ENCODE assay signal across 8 cellular contexts in genomic region chr2:70919672-70920366, GRCh38. TPM values are rescaled to one million over a fixed set of nuclear protein-coding genes. Genes with fewer than 3 reads are reported as not detected.
DNase-seq lines count a peak whose midpoint lies in the region.

No MANE protein-coding gene starts in this region.

- H3K27ac ChIP-seq in Karpas-422 (ENCODE audit: low read length): no peak overlapping the region

- H3K9ac ChIP-seq in Karpas-422 (ENCODE audit: low read length): no peak overlapping the region

- H3K4me3 Mint-ChIP-seq in activated naive CD4-positive, alpha-beta T cell treated with anti-CD3 and anti-CD28 coated beads for 36 hours: no peak overlapping the region

- intact Hi-C loops in activated naive CD4-positive, alpha-beta T cell treated with anti-CD3 and anti-CD28 coated beads for 36 hours (cut with micrococcal nuclease): loop anchor here (1.0 to 2.0 kb wide), 5 partner anchors 27 to 265 kb away; no protein-coding TSS in a partner anchor
- intact Hi-C loops in posterior cingulate gyrus (cut with DNase I): loop anchor here (2.0 kb wide), 1 partner anchor 49 kb away; no protein-coding TSS in a partner anchor

- H3K4me3 ChIP-seq in Karpas-422 (ENCODE audit: low read length): no peak overlapping the region

- CTCF ChIA-PET in activated naive CD4-positive, alpha-beta T cell treated with anti-CD3 and anti-CD28 coated beads for 36 hours (lab: Charles Lee): interaction anchor here (0.6 to 8.6 kb wide), 22 partner anchors 9 to 264 kb away, joined by 3 to 143 read pairs (median 4); partner anchors contain the start of gene FIGLA

- no peak overlapping the region for H3K27ac Mint-ChIP-seq in activated naive CD4-positive, alpha-beta T cell treated with anti-CD3 and anti-CD28 coated beads for 36 hours

- no peaks in the 10 kb centered on the region for H3K4me1 ChIP-seq in Karpas-422 (ENCODE audit: low read length)

- H2AFZ ChIP-seq in Karpas-422 (ENCODE audit: low read length): no peak overlapping the region

- no peaks in the 10 kb centered on the region for H3K79me2 ChIP-seq in Karpas-422 (ENCODE audit: low read length)

- no peaks in the 10 kb centered on the region for H3K9me2 ChIP-seq in Karpas-422 (replicated peaks; ENCODE audit: insufficient read depth, low read length)

- H4K20me1 ChIP-seq in Karpas-422 (ENCODE audit: insufficient read depth, low read depth, low read length): no peaks in the 10 kb centered on the region

- H3K27me3 Mint-ChIP-seq in activated naive CD4-positive, alpha-beta T cell treated with anti-CD3 and anti-CD28 coated beads for 36 hours (ENCODE audit: low read depth): peaks cover 22% of the 10 kb centered on the region

- H3K27me3 ChIP-seq in Karpas-422 (ENCODE audit: low read length): no peaks in the 10 kb centered on the region

- H3K9me3 ChIP-seq in Karpas-422 (ENCODE audit: low read length): no peaks in the 10 kb centered on the region

- no peak overlapping the region for H3K4me2 ChIP-seq in Karpas-422 (ENCODE audit: low read depth, low read length, poor library complexity, severe bottlenecking)

- DNase-seq in NCI-H2107 treated with DMSO at 0.1 percent for 48 hours (lab: John Stamatoyannopoulos, UW; ENCODE audit: unreplicated experiment) (peak; percentile 53), NCI-H2107 (lab: John Stamatoyannopoulos, UW) (no peak), Karpas-422 (peak; percentile 90), SK-N-DZ (ENCODE audit: low spot score) (peak; percentile 74), glomerular endothelial cell (ENCODE audit: extremely low read depth, low read depth, low spot score) (peak; percentile 66), posterior cingulate gyrus (peak in 8 of 10 donors; percentile 43 to 95 (median 74)), ureter (ENCODE audit: low spot score) (peak; percentile 86)
- DNase-seq in activated naive CD4-positive, alpha-beta T cell treated with anti-CD3 and anti-CD28 coated beads for 36 hours: peak; percentile 85

- H3K36me3 Mint-ChIP-seq in activated naive CD4-positive, alpha-beta T cell treated with anti-CD3 and anti-CD28 coated beads for 36 hours (ENCODE audit: low read depth): no peaks in the 10 kb centered on the region

- H3K36me3 ChIP-seq in Karpas-422 (ENCODE audit: insufficient read depth, low read length): no peaks in the 10 kb centered on the region

- H3K4me1 Mint-ChIP-seq in activated naive CD4-positive, alpha-beta T cell treated with anti-CD3 and anti-CD28 coated beads for 36 hours (ENCODE audit: low read depth): no peaks in the 10 kb centered on the region

- no peaks in the 10 kb centered on the region for H3K9me3 Mint-ChIP-seq in activated naive CD4-positive, alpha-beta T cell treated with anti-CD3 and anti-CD28 coated beads for 36 hours

RNA-seq across cellular contexts. Expression of gene ATP6V1B1, which starts 15.9 kb away (rescaled TPM):
- total RNA-seq in Karpas-422 (2014; rRNA removed; shearing (Covaris generic); ENCODE audit: low replicate concordance): not detected in 2 replicates
- polyA plus RNA-seq in SK-N-DZ (2014; cell fraction: cytosol; rRNA removed): 1.7 and 1.8 TPM in 2 replicates
- 18.6 and 32.4 TPM in 2 replicates for polyA plus RNA-seq in SK-N-DZ (2014; cell fraction: nucleus; rRNA removed)
- not detected for total RNA-seq in activated naive CD4-positive, alpha-beta T cell treated with anti-CD3 and anti-CD28 coated beads for 36 hours
- not detected in 2 replicates for total RNA-seq in glomerular endothelial cell
- 2.4 TPM for total RNA-seq in ureter

RNA-seq across cellular contexts. Expression of gene VAX2, which starts 19.4 kb away (rescaled TPM):
- not detected in 2 replicates for total RNA-seq in Karpas-422 (2014; rRNA removed; shearing (Covaris generic); ENCODE audit: low replicate concordance)
- 9.4 and 12.9 TPM in 2 replicates for polyA plus RNA-seq in SK-N-DZ (2014; cell fraction: cytosol; rRNA removed)
- 16.6 and 16.8 TPM in 2 replicates for polyA plus RNA-seq in SK-N-DZ (2014; cell fraction: nucleus; rRNA removed)
- not detected for total RNA-seq in activated naive CD4-positive, alpha-beta T cell treated with anti-CD3 and anti-CD28 coated beads for 36 hours
- total RNA-seq in glomerular endothelial cell (0.48 and 0.53 TPM in 2 replicates), ureter (0.44 TPM)

RNA-seq across cellular contexts. Expression of gene ANKRD53, which starts 58.6 kb away (rescaled TPM):
- total RNA-seq in Karpas-422 (2014; rRNA removed; shearing (Covaris generic); ENCODE audit: low replicate concordance): 0.14 TPM in 1 of 2 replicates, not detected in the other
- 0.15 TPM in 1 of 2 replicates, not detected in the other for polyA plus RNA-seq in SK-N-DZ (2014; cell fraction: cytosol; rRNA removed)
- polyA plus RNA-seq in SK-N-DZ (2014; cell fraction: nucleus; rRNA removed): 0.14 and 0.18 TPM in 2 replicates
- total RNA-seq in activated naive CD4-positive, alpha-beta T cell treated with anti-CD3 and anti-CD28 coated beads for 36 hours: under 1 TPM in 1 of 2 experiments, not detected in 1; 0.24 TPM
- total RNA-seq in glomerular endothelial cell (0.34 and 0.53 TPM in 2 replicates), ureter (1.8 TPM)
